ENCODE assay signal across 16 cellular contexts in the genomic region with DNA sequence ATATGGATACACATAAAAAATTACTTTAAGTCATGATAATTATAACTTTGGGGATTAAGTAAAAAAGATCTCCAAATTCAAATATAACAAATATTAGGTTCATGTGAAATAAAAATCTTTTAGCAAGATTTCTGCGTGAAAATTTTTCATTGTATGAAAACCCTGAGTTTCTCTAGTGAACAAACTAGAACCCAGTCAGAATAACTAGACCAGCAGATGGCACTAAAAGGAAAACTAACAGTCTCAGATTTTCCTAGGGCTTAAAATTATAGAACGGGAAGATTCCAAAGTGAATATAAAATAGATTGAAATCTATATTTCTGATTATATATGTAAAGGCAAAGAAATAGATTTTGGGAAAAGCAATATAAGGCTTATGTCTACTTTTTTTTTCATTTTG. TPM values are rescaled to one million over a fixed set of nuclear protein-coding genes. Genes with fewer than 3 reads are reported as not detected.
DNase-seq lines count a peak whose midpoint lies in the region; ATAC-seq and TF ChIP-seq lines count a peak whose summit lies in the region.
"Had no signal": no experiment of that assay in that cellular context is flagged by ENCODE, and none has a peak within 500 bp of the region (broad histone marks: within the 10 kb centered on the region; RNA-seq: fewer than 3 reads in every experiment).

No MANE protein-coding gene starts in this region.

- no peaks in the 10 kb centered on the region for H3K4me1 Mint-ChIP-seq in nephron

- H3K36me3 ChIP-seq in left lung, result no peaks in the 10 kb centered on the region
- H3K36me3 ChIP-seq: heart left ventricle had no signal

- TF ChIP-seq CTCF in NB4 (IDR thresholded peaks at IDR 0.05; ENCODE audit: low read depth, low read length) (peak; percentile 14), VCaP (conservative IDR thresholded peaks at IDR 0.05) (peak; percentile 73), nephron (IDR thresholded peaks at IDR 0.05; ENCODE audit: unreplicated experiment in 3 of 3) (peak in 2 of 3 experiments; percentile 14 to 37), left lung (IDR thresholded peaks at IDR 0.05) (peak in 1 of 2 donors; percentile 17)

- H3K27ac Mint-ChIP-seq in nephron, result no peak overlapping the region
- H3K27ac Mint-ChIP-seq: activated naive CD4-positive, alpha-beta T cell treated with anti-CD3 and anti-CD28 coated beads for 36 hours; stimulated activated naive CD8-positive, alpha-beta T cell treated with anti-CD3 and anti-CD28 coated beads, Interleukin-15, Interleukin-2, amounts not matched to agents 100 ng/mL and 50 ng/mL, for 24 hours had no signal

- no peak for TF ChIP-seq POLR2A in NB4 (IDR thresholded peaks at IDR 0.05; ENCODE audit: extremely low read depth, insufficient read length)

- H3K27me3 ChIP-seq in left lung, result peaks cover 3 to 5% of the 10 kb centered on the region in 2 donors

- peaks cover 4% of the 10 kb centered on the region for H3K9me3 Mint-ChIP-seq in nephron
- H3K9me3 Mint-ChIP-seq: activated naive CD4-positive, alpha-beta T cell treated with anti-CD3 and anti-CD28 coated beads for 36 hours; stimulated activated naive CD8-positive, alpha-beta T cell treated with anti-CD3 and anti-CD28 coated beads, Interleukin-15, Interleukin-2, amounts not matched to agents 100 ng/mL and 50 ng/mL, for 24 hours had no signal

- H3K27me3 Mint-ChIP-seq in nephron (ENCODE audit: low read depth), result peaks cover 5% of the 10 kb centered on the region

- no peaks in the 10 kb centered on the region for H3K4me1 ChIP-seq in left lung
- H3K4me1 ChIP-seq: heart left ventricle had no signal

- H3K36me3 Mint-ChIP-seq in nephron (ENCODE audit: low read depth), result no peaks in the 10 kb centered on the region

- no peak overlapping the region for H3K4me3 Mint-ChIP-seq in nephron
- H3K4me3 Mint-ChIP-seq: activated naive CD4-positive, alpha-beta T cell treated with anti-CD3 and anti-CD28 coated beads for 36 hours; stimulated activated naive CD8-positive, alpha-beta T cell treated with anti-CD3 and anti-CD28 coated beads, Interleukin-15, Interleukin-2, amounts not matched to agents 100 ng/mL and 50 ng/mL, for 24 hours had no signal

- DNase-seq in DMS114 treated with DMSO at 0.1 percent for 48 hours (lab: John Stamatoyannopoulos, UW; ENCODE audit: unreplicated experiment) (peak; percentile 32), NB4 (ENCODE audit: low read depth) (no peak), A172 (ENCODE audit: low spot score) (no peak), GF-D8 (lab: John Stamatoyannopoulos, UW) (no peak), NCI-H82 treated with DMSO at 0.1 percent for 48 hours (lab: John Stamatoyannopoulos, UW; ENCODE audit: unreplicated experiment) (no peak), left lung (no peak)
- DNase-seq: activated naive CD4-positive, alpha-beta T cell treated with anti-CD3 and anti-CD28 coated beads for 36 hours; heart left ventricle; MV-4-11; NCI-H446; Right ventricle myocardium superior had no signal

- intact Hi-C loops in left lung (cut with DNase I), result no loop called here

- no peak for ATAC-seq in left lung
- ATAC-seq: heart left ventricle, sciatic nerve had no signal

- no peaks in the 10 kb centered on the region for H3K9me3 ChIP-seq in left lung
- H3K9me3 ChIP-seq: heart left ventricle had no signal

- H3K4me3 ChIP-seq in NB4 (ENCODE audit: low read depth, low read length) (no peak overlapping the region), left lung (no peak overlapping the region)
- H3K4me3 ChIP-seq: heart left ventricle had no signal

- no peak overlapping the region for H3K27ac ChIP-seq in VCaP
- no peak overlapping the region for H3K27ac ChIP-seq in left lung
- H3K27ac ChIP-seq: heart left ventricle had no signal

RNA-seq across cellular contexts. Expression of a gene that starts 43.3 kb away (rescaled TPM):
- total RNA-seq in A172 (2014; rRNA removed; shearing (Covaris generic)), result not detected in 2 replicates
- total RNA-seq in left lung, result 1 to 10 TPM in 1 of 2 donors, under 1 TPM in 1; 0.79 to 1.9 TPM
- total RNA-seq: activated naive CD4-positive, alpha-beta T cell treated with anti-CD3 and anti-CD28 coated beads for 36 hours; myocyte had no signal
